In the genomic region with DNA sequence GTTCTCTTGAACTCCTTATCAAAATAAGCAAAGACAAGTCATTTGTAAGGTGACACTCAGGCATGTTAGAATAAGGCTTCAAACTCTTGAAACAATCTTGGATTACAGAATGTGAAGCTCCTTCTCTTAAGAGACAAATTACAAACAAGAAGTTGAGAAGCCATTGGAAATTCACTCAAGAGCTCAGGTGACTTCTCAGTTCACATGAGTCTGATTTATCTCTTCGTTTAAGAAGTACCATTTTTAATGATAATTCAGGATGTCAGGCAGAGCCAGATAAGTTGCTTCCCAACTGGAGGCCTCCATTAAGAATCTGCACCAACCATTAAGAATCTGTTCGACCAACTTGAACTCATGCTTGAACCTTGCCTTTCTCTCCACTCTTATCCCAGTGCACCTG, we compare ENCODE assay signal across 19 cellular contexts.
"Had no signal": no experiment of that assay in that cellular context is flagged by ENCODE, and none has a peak within 500 bp of the region (broad histone marks: within the 10 kb centered on the region; RNA-seq: fewer than 3 reads in every experiment).

No MANE protein-coding gene starts in this region.

- H3K4me3 ChIP-seq: esophagus muscularis mucosa, gastroesophageal sphincter, hepatocyte, sigmoid colon, skin epidermis, stomach, thoracic aorta had no signal

- H3K36me3 ChIP-seq: esophagus muscularis mucosa, gastroesophageal sphincter, sigmoid colon, stomach, thoracic aorta had no signal

- H3K9me3 Mint-ChIP-seq: naive B cell, nephron had no signal

- H3K27ac ChIP-seq: epithelial cell of prostate, esophagus muscularis mucosa, gastroesophageal sphincter, hepatocyte, sigmoid colon, skin epidermis, stomach, thoracic aorta had no signal

- H3K9me3 ChIP-seq: esophagus muscularis mucosa, gastroesophageal sphincter, sigmoid colon, stomach, thoracic aorta had no signal

- H3K27me3 Mint-ChIP-seq: naive B cell had no signal

- DNase-seq: cortex of kidney; effector memory CD4-positive, alpha-beta T cell; head of caudate nucleus; left colon; naive B cell; posterior cingulate gyrus; sigmoid colon; stimulated activated CD4-positive, alpha-beta T cell treated with anti-CD3 and anti-CD28 coated beads, Interleukin-2, amount 100 ng/mL, for 24 hours; stimulated activated CD4-positive, alpha-beta T cell treated with anti-CD3 and anti-CD28 coated beads, Interleukin-4, amount 100 ng/mL, for 4 hours; stimulated activated naive CD4-positive, alpha-beta T cell; stomach; substantia nigra had no signal

- H3K4me3 Mint-ChIP-seq: naive B cell, nephron had no signal

- H3K4me1 Mint-ChIP-seq: naive B cell had no signal

- H3K36me3 Mint-ChIP-seq: naive B cell had no signal

- H3K27me3 ChIP-seq: esophagus muscularis mucosa, gastroesophageal sphincter, sigmoid colon, stomach had no signal

- ATAC-seq: gastroesophageal sphincter had no signal
